ENCODE assay signal across 27 cellular contexts in genomic region chr17:2502911-2503580, GRCh38.
"Had no signal": no experiment of that assay in that cellular context is flagged by ENCODE, and none has a peak within 500 bp of the region (broad histone marks: within the 10 kb centered on the region; RNA-seq: fewer than 3 reads in every experiment).

No MANE protein-coding gene starts in this region.

- H3K4me3 Mint-ChIP-seq: activated B cell treated with CpG ODN at 0.5 μM for 24 hours; activated CD4-positive, alpha-beta T cell treated with anti-CD3 and anti-CD28 coated beads, Interleukin-2, amount 10 ng/mL, durations not matched to agents 24 days and 14 days; activated CD8-positive, alpha-beta memory T cell treated with anti-CD3 and anti-CD28 coated beads, Interleukin-2, amount 10 ng/mL, durations not matched to agents 7 days and 5 days; activated naive CD4-positive, alpha-beta T cell treated with anti-CD3 and anti-CD28 coated beads, Interleukin-2, amount 50 U/mL, for 24 hours; activated T-cell treated with anti-CD3 and anti-CD28 coated beads, Interleukin-2, amount 50 U/mL, for 24 hours; activated T-helper 1 cell treated with anti-CD3 and anti-CD28 coated beads, Interleukin-12 subunit alpha, Interleukin-12 subunit beta, Interleukin-2, Interleukin-4 antibody, amounts not matched to agents 30 ng/mL and 10 ng/mL and 1 ng/mL, durations not matched to agents 14 hours and 24 hours and 36 hours; T-helper 17 cell had no signal

- H3K9me3 ChIP-seq: body of pancreas, SJCRH30 had no signal

- H3K27me3 ChIP-seq: body of pancreas, SJCRH30 had no signal

- H3K27ac Mint-ChIP-seq: activated B cell treated with CpG ODN at 0.5 μM for 24 hours; activated CD4-positive, alpha-beta T cell treated with anti-CD3 and anti-CD28 coated beads, Interleukin-2, amount 10 ng/mL, durations not matched to agents 24 days and 14 days; activated CD8-positive, alpha-beta memory T cell treated with anti-CD3 and anti-CD28 coated beads, Interleukin-2, amount 10 ng/mL, durations not matched to agents 7 days and 5 days; activated naive CD4-positive, alpha-beta T cell treated with anti-CD3 and anti-CD28 coated beads, Interleukin-2, amount 50 U/mL, for 24 hours; activated T-cell treated with anti-CD3 and anti-CD28 coated beads, Interleukin-2, amount 50 U/mL, for 24 hours; activated T-helper 1 cell treated with anti-CD3 and anti-CD28 coated beads, Interleukin-12 subunit alpha, Interleukin-12 subunit beta, Interleukin-2, Interleukin-4 antibody, amounts not matched to agents 30 ng/mL and 10 ng/mL and 1 ng/mL, durations not matched to agents 14 hours and 24 hours and 36 hours had no signal

- DNase-seq: activated B cell treated with CpG ODN at 0.5 μM for 24 hours; activated CD4-positive, alpha-beta T cell treated with anti-CD3 and anti-CD28 coated beads for 1 hour; activated CD4-positive, alpha-beta T cell treated with anti-CD3 and anti-CD28 coated beads, Interleukin-2, amount 10 ng/mL, durations not matched to agents 24 days and 14 days; activated CD4-positive, alpha-beta T cell treated with anti-CD3 and anti-CD28 coated beads, Interleukin-2, amount 50 U/mL, for 48 hours; activated CD8-positive, alpha-beta memory T cell treated with anti-CD3 and anti-CD28 coated beads, Interleukin-2, amount 10 ng/mL, durations not matched to agents 7 days and 5 days; activated effector memory CD4-positive, alpha-beta T cell treated with Interleukin-2 at 50 U/mL for 16 hours; activated naive CD4-positive, alpha-beta T cell; activated T-cell treated with anti-CD3 and anti-CD28 coated beads, Interleukin-2, amount 50 U/mL, for 24 hours; aorta; body of pancreas; central memory CD4-positive, alpha-beta T cell; NCI-H1092 treated with DMSO at 0.1 percent for 48 hours; NCI-H1417 treated with DMSO at 0.1 percent for 48 hours; NCI-H1694 treated with DMSO at 0.1 percent for 48 hours; NCI-H2029 treated with DMSO at 0.1 percent for 48 hours; NCI-H510A treated with DMSO at 0.1 percent for 48 hours; NCI-H69; NK-92 treated with Interleukin-12 subunit alpha and Interleukin-12 subunit beta, amount 100 ng/mL, for 24 hours; OCI-M1; Right ventricle myocardium superior; SJCRH30; T-helper 17 cell; T-helper 9 cell had no signal

- H3K9me3 Mint-ChIP-seq: activated B cell treated with CpG ODN at 0.5 μM for 24 hours; activated CD4-positive, alpha-beta T cell treated with anti-CD3 and anti-CD28 coated beads, Interleukin-2, amount 10 ng/mL, durations not matched to agents 24 days and 14 days; activated naive CD4-positive, alpha-beta T cell treated with anti-CD3 and anti-CD28 coated beads, Interleukin-2, amount 50 U/mL, for 24 hours; activated T-cell treated with anti-CD3 and anti-CD28 coated beads, Interleukin-2, amount 50 U/mL, for 24 hours; activated T-helper 1 cell treated with anti-CD3 and anti-CD28 coated beads, Interleukin-12 subunit alpha, Interleukin-12 subunit beta, Interleukin-2, Interleukin-4 antibody, amounts not matched to agents 30 ng/mL and 10 ng/mL and 1 ng/mL, durations not matched to agents 14 hours and 24 hours and 36 hours had no signal

- H3K4me3 ChIP-seq: body of pancreas, SJCRH30 had no signal

- H3K27me3 Mint-ChIP-seq: activated B cell treated with CpG ODN at 0.5 μM for 24 hours; activated CD4-positive, alpha-beta T cell treated with anti-CD3 and anti-CD28 coated beads, Interleukin-2, amount 10 ng/mL, durations not matched to agents 24 days and 14 days; activated CD8-positive, alpha-beta memory T cell treated with anti-CD3 and anti-CD28 coated beads, Interleukin-2, amount 10 ng/mL, durations not matched to agents 7 days and 5 days; activated naive CD4-positive, alpha-beta T cell treated with anti-CD3 and anti-CD28 coated beads, Interleukin-2, amount 50 U/mL, for 24 hours; activated T-cell treated with anti-CD3 and anti-CD28 coated beads, Interleukin-2, amount 50 U/mL, for 24 hours; T-helper 17 cell had no signal

- H3K4me1 ChIP-seq: SJCRH30 had no signal

- H3K27ac ChIP-seq: body of pancreas, RWPE1, SJCRH30 had no signal

- ATAC-seq: activated CD8-positive, alpha-beta memory T cell treated with anti-CD3 and anti-CD28 coated beads, Interleukin-2, amount 10 ng/mL, durations not matched to agents 7 days and 5 days; body of pancreas; Panc1; T-helper 17 cell had no signal
